ENCODE assay signal across 1 cellular context in the genomic region with DNA sequence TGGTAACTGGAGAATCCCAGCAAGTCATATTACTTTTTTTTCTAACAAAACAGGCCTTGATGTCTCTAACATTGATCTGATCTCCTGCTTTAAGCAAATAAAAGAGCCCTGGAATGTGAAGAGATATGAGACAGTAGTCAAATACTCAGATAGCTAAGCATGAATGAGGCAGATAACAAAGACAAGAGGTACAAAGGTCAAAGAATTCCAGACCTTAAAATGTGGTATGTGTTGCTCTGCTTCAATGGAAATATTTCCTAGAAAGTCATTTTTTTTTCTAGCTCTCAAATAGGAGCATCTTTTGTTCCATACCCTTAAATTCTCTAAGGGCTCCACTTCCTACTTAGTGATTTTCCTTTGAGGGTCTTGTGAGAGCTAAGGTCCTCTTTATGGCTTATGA.
TF ChIP-seq lines count a peak whose summit lies in the region.

No MANE protein-coding gene starts in this region.

TF ChIP-seq in HepG2, 621 proteins besides CTCF, POLR2A, EP300 and RAD21 (continued from another document and continues in another):
- TF ChIP-seq STAT5B (CRISPR knock-in tag; IDR thresholded peaks at IDR 0.05) (no peak), ZNF441 (CRISPR knock-in tag; IDR thresholded peaks at IDR 0.05; ENCODE audit: borderline replicate concordance) (no peak), ZNF251 (CRISPR knock-in tag; IDR thresholded peaks at IDR 0.05) (no peak), ZKSCAN8 (CRISPR knock-in tag; IDR thresholded peaks at IDR 0.05; ENCODE audit: borderline replicate concordance) (no peak), ZNF564 (CRISPR knock-in tag; IDR thresholded peaks at IDR 0.05) (no peak), ZNF703 (CRISPR knock-in tag; IDR thresholded peaks at IDR 0.05; ENCODE audit: borderline replicate concordance) (no peak), KDM5A (IDR thresholded peaks at IDR 0.05; ENCODE audit: borderline replicate concordance, low read length) (no peak), KLF16 (CRISPR knock-in tag; IDR thresholded peaks at IDR 0.05) (no peak), BCL6 (CRISPR knock-in tag; IDR thresholded peaks at IDR 0.05) (peak; percentile 100), U2AF1 (optimal IDR thresholded peaks at IDR 0.05; ENCODE audit: low read depth, low read length) (no peak), RFX1 (IDR thresholded peaks at IDR 0.05) (no peak), HOXD1 (CRISPR knock-in tag; IDR thresholded peaks at IDR 0.05) (no peak), SOX6 (IDR thresholded peaks at IDR 0.05) (no peak), SOX6 (CRISPR knock-in tag; IDR thresholded peaks at IDR 0.05) (peak; percentile 82), TOE1 (CRISPR knock-in tag; IDR thresholded peaks at IDR 0.05) (no peak), ZMYM2 (CRISPR knock-in tag; IDR thresholded peaks at IDR 0.05) (no peak), TCF7L2 (IDR thresholded peaks at IDR 0.05; ENCODE audit: low read depth, low read length) (no peak), ZNF33A (CRISPR knock-in tag; IDR thresholded peaks at IDR 0.05; ENCODE audit: borderline replicate concordance) (no peak), ZNF792 (CRISPR knock-in tag; IDR thresholded peaks at IDR 0.05) (peak; percentile 86; the same call in 1 of the 2 replicates), NCOA5 (CRISPR knock-in tag; IDR thresholded peaks at IDR 0.05) (no peak), ZNF577 (CRISPR knock-in tag; IDR thresholded peaks at IDR 0.05; ENCODE audit: borderline replicate concordance, low read depth) (no peak), NFATC3 (CRISPR knock-in tag; IDR thresholded peaks at IDR 0.05) (no peak), MTA3 (CRISPR knock-in tag; IDR thresholded peaks at IDR 0.05) (no peak), GABPA (IDR thresholded peaks at IDR 0.05; ENCODE audit: low read depth, low read length) (no peak), GABPA (CRISPR knock-in tag; IDR thresholded peaks at IDR 0.05; ENCODE audit: low read depth) (no peak), FOXC1 (CRISPR knock-in tag; IDR thresholded peaks at IDR 0.05; ENCODE audit: borderline replicate concordance) (no peak), ARNT (IDR thresholded peaks at IDR 0.05) (no peak), GABPB1 (CRISPR knock-in tag; IDR thresholded peaks at IDR 0.05) (no peak), XRCC5 (optimal IDR thresholded peaks at IDR 0.05; ENCODE audit: low read length) (no peak), POLR2AphosphoS2 (IDR thresholded peaks at IDR 0.05; ENCODE audit: low read depth, low read length) (no peak), ZNF547 (CRISPR knock-in tag; IDR thresholded peaks at IDR 0.05) (no peak), NCOR1 (IDR thresholded peaks at IDR 0.05; ENCODE audit: borderline replicate concordance, low read length) (peak; percentile 64; the same call in 1 of the 2 replicates), TAF15 (IDR thresholded peaks at IDR 0.05; ENCODE audit: low read depth, low read length, poor library complexity, severe bottlenecking) (no peak), RXRB (CRISPR knock-in tag; IDR thresholded peaks at IDR 0.05; ENCODE audit: borderline replicate concordance) (peak; percentile 48; the same call in 1 of the 2 replicates), PRMT3 (CRISPR knock-in tag; IDR thresholded peaks at IDR 0.05; ENCODE audit: borderline replicate concordance, low read depth) (no peak), KLF12 (CRISPR knock-in tag; IDR thresholded peaks at IDR 0.05; ENCODE audit: borderline replicate concordance) (no peak), ZKSCAN5 (CRISPR knock-in tag; IDR thresholded peaks at IDR 0.05) (no peak), ZBTB42 (CRISPR knock-in tag; IDR thresholded peaks at IDR 0.05) (no peak), POLR2AphosphoS5 (IDR thresholded peaks at IDR 0.05; ENCODE audit: low read depth, low read length) (no peak), GLI4 (CRISPR knock-in tag; IDR thresholded peaks at IDR 0.05; ENCODE audit: borderline replicate concordance) (no peak), PHF21A (CRISPR knock-in tag; IDR thresholded peaks at IDR 0.05) (no peak)
- TF ChIP-seq, protein P1, sequence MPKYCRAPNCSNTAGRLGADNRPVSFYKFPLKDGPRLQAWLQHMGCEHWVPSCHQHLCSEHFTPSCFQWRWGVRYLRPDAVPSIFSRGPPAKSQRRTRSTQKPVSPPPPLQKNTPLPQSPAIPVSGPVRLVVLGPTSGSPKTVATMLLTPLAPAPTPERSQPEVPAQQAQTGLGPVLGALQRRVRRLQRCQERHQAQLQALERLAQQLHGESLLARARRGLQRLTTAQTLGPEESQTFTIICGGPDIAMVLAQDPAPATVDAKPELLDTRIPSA (CRISPR knock-in tag; IDR thresholded peaks at IDR 0.05; ENCODE audit: borderline replicate concordance), result no peak
- TF ChIP-seq, protein P2, sequence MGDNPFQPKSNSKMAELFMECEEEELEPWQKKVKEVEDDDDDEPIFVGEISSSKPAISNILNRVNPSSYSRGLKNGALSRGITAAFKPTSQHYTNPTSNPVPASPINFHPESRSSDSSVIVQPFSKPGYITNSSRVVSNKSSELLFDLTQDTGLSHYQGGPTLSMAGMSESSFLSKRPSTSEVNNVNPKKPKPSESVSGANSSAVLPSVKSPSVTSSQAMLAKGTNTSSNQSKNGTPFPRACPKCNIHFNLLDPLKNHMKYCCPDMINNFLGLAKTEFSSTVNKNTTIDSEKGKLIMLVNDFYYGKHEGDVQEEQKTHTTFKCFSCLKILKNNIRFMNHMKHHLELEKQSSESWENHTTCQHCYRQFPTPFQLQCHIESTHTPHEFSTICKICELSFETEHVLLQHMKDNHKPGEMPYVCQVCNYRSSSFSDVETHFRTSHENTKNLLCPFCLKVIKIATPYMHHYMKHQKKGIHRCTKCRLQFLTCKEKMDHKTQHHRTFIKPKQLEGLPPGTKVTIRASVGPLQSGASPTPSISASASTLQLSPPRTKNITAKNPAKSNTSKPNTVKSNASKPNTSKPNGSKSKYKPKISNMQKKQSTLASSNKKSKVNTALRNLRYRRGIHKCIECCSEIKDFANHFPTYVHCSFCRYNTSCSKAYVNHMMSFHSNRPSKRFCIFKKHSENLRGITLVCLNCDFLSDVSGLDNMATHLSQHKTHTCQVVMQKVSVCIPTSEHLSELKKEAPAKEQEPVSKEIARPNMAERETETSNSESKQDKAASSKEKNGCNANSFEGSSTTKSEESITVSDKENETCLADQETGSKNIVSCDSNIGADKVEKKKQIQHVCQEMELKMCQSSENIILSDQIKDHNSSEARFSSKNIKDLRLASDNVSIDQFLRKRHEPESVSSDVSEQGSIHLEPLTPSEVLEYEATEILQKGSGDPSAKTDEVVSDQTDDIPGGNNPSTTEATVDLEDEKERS (CRISPR knock-in tag; IDR thresholded peaks at IDR 0.05), result no peak
- TF ChIP-seq, protein P3, sequence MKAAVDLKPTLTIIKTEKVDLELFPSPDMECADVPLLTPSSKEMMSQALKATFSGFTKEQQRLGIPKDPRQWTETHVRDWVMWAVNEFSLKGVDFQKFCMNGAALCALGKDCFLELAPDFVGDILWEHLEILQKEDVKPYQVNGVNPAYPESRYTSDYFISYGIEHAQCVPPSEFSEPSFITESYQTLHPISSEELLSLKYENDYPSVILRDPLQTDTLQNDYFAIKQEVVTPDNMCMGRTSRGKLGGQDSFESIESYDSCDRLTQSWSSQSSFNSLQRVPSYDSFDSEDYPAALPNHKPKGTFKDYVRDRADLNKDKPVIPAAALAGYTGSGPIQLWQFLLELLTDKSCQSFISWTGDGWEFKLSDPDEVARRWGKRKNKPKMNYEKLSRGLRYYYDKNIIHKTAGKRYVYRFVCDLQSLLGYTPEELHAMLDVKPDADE (CRISPR knock-in tag; IDR thresholded peaks at IDR 0.05), result no peak
- TF ChIP-seq, protein P4, sequence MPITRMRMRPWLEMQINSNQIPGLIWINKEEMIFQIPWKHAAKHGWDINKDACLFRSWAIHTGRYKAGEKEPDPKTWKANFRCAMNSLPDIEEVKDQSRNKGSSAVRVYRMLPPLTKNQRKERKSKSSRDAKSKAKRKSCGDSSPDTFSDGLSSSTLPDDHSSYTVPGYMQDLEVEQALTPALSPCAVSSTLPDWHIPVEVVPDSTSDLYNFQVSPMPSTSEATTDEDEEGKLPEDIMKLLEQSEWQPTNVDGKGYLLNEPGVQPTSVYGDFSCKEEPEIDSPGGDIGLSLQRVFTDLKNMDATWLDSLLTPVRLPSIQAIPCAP (CRISPR knock-in tag; IDR thresholded peaks at IDR 0.05; ENCODE audit: low read depth), result no peak
- TF ChIP-seq, protein P5, sequence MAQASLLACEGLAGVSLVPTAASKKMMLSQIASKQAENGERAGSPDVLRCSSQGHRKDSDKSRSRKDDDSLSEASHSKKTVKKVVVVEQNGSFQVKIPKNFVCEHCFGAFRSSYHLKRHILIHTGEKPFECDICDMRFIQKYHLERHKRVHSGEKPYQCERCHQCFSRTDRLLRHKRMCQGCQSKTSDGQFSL (CRISPR knock-in tag; IDR thresholded peaks at IDR 0.05), result no peak
- TF ChIP-seq, protein P6, sequence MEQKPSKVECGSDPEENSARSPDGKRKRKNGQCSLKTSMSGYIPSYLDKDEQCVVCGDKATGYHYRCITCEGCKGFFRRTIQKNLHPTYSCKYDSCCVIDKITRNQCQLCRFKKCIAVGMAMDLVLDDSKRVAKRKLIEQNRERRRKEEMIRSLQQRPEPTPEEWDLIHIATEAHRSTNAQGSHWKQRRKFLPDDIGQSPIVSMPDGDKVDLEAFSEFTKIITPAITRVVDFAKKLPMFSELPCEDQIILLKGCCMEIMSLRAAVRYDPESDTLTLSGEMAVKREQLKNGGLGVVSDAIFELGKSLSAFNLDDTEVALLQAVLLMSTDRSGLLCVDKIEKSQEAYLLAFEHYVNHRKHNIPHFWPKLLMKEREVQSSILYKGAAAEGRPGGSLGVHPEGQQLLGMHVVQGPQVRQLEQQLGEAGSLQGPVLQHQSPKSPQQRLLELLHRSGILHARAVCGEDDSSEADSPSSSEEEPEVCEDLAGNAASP (CRISPR knock-in tag; IDR thresholded peaks at IDR 0.05; ENCODE audit: borderline replicate concordance), result no peak
- TF ChIP-seq, protein P7, sequence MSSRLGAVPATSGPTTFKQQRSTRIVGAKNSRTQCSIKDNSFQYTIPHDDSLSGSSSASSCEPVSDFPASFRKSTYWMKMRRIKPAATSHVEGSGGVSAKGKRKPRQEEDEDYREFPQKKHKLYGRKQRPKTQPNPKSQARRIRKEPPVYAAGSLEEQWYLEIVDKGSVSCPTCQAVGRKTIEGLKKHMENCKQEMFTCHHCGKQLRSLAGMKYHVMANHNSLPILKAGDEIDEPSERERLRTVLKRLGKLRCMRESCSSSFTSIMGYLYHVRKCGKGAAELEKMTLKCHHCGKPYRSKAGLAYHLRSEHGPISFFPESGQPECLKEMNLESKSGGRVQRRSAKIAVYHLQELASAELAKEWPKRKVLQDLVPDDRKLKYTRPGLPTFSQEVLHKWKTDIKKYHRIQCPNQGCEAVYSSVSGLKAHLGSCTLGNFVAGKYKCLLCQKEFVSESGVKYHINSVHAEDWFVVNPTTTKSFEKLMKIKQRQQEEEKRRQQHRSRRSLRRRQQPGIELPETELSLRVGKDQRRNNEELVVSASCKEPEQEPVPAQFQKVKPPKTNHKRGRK (CRISPR knock-in tag; IDR thresholded peaks at IDR 0.05), result no peak
- TF ChIP-seq, protein P8, sequence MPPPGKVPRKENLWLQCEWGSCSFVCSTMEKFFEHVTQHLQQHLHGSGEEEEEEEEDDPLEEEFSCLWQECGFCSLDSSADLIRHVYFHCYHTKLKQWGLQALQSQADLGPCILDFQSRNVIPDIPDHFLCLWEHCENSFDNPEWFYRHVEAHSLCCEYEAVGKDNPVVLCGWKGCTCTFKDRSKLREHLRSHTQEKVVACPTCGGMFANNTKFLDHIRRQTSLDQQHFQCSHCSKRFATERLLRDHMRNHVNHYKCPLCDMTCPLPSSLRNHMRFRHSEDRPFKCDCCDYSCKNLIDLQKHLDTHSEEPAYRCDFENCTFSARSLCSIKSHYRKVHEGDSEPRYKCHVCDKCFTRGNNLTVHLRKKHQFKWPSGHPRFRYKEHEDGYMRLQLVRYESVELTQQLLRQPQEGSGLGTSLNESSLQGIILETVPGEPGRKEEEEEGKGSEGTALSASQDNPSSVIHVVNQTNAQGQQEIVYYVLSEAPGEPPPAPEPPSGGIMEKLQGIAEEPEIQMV (CRISPR knock-in tag; IDR thresholded peaks at IDR 0.05; ENCODE audit: low read depth), result no peak
- TF ChIP-seq, protein P9, sequence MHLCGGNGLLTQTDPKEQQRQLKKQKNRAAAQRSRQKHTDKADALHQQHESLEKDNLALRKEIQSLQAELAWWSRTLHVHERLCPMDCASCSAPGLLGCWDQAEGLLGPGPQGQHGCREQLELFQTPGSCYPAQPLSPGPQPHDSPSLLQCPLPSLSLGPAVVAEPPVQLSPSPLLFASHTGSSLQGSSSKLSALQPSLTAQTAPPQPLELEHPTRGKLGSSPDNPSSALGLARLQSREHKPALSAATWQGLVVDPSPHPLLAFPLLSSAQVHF (CRISPR knock-in tag; IDR thresholded peaks at IDR 0.05), result no peak
- TF ChIP-seq, protein P10, sequence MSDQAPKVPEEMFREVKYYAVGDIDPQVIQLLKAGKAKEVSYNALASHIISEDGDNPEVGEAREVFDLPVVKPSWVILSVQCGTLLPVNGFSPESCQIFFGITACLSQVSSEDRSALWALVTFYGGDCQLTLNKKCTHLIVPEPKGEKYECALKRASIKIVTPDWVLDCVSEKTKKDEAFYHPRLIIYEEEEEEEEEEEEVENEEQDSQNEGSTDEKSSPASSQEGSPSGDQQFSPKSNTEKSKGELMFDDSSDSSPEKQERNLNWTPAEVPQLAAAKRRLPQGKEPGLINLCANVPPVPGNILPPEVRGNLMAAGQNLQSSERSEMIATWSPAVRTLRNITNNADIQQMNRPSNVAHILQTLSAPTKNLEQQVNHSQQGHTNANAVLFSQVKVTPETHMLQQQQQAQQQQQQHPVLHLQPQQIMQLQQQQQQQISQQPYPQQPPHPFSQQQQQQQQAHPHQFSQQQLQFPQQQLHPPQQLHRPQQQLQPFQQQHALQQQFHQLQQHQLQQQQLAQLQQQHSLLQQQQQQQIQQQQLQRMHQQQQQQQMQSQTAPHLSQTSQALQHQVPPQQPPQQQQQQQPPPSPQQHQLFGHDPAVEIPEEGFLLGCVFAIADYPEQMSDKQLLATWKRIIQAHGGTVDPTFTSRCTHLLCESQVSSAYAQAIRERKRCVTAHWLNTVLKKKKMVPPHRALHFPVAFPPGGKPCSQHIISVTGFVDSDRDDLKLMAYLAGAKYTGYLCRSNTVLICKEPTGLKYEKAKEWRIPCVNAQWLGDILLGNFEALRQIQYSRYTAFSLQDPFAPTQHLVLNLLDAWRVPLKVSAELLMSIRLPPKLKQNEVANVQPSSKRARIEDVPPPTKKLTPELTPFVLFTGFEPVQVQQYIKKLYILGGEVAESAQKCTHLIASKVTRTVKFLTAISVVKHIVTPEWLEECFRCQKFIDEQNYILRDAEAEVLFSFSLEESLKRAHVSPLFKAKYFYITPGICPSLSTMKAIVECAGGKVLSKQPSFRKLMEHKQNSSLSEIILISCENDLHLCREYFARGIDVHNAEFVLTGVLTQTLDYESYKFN (CRISPR knock-in tag; conservative IDR thresholded peaks at IDR 0.05), result peak; percentile 32; the same call in 1 of the 2 replicates
- TF ChIP-seq, protein P11, sequence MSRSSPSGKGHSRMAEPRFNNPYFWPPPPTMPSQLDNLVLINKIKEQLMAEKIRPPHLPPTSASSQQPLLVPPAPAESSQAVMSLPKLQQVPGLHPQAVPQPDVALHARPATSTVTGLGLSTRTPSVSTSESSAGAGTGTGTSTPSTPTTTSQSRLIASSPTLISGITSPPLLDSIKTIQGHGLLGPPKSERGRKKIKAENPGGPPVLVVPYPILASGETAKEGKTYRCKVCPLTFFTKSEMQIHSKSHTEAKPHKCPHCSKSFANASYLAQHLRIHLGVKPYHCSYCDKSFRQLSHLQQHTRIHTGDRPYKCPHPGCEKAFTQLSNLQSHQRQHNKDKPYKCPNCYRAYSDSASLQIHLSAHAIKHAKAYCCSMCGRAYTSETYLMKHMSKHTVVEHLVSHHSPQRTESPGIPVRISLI (CRISPR knock-in tag; IDR thresholded peaks at IDR 0.05; ENCODE audit: borderline replicate concordance), result peak; percentile 64; the same call in 1 of the 2 replicates
